Comparison of ENCODE assay signal across 2 cellular contexts in genomic region chr5:33772276-33772990, GRCh38.
TF ChIP-seq lines count a peak whose summit lies in the region.

No MANE protein-coding gene starts in this region.

TF ChIP-seq in HepG2, 621 proteins besides CTCF, POLR2A, EP300 and RAD21 (continued from another document):
- no peak for TF ChIP-seq ARID4A (CRISPR knock-in tag; IDR thresholded peaks at IDR 0.05; ENCODE audit: borderline replicate concordance)
- no peak for TF ChIP-seq ZNF260 (CRISPR knock-in tag; IDR thresholded peaks at IDR 0.05; ENCODE audit: borderline replicate concordance, low read depth)
- TF ChIP-seq ZNF432 (CRISPR knock-in tag; IDR thresholded peaks at IDR 0.05; ENCODE audit: borderline replicate concordance) = no peak

TF ChIP-seq in GM23338, 12 proteins besides CTCF, POLR2A, EP300 and RAD21 (continued from another document):
- TF ChIP-seq REST (IDR thresholded peaks at IDR 0.05; ENCODE audit: unreplicated experiment) (no peak), ZNF462 (CRISPR knock-in tag; IDR thresholded peaks at IDR 0.05) (no peak), ZNF331 (CRISPR knock-in tag; IDR thresholded peaks at IDR 0.05; ENCODE audit: low read depth) (no peak), JUNB (IDR thresholded peaks at IDR 0.05; ENCODE audit: unreplicated experiment) (no peak), NANOG (IDR thresholded peaks at IDR 0.05; ENCODE audit: borderline replicate concordance) (no peak)
